24 cellular contexts compared by ENCODE assay signal in genomic region chr2:180647206-180647605, GRCh38.
"Had no signal": no experiment of that assay in that cellular context is flagged by ENCODE, and none has a peak within 500 bp of the region (broad histone marks: within the 10 kb centered on the region; RNA-seq: fewer than 3 reads in every experiment).

No MANE protein-coding gene starts in this region.

- DNase-seq: activated CD4-positive, alpha-beta T cell treated with anti-CD3 and anti-CD28 coated beads, Interleukin-2, amount 10 ng/mL, durations not matched to agents 7 days and 5 days; activated CD8-positive, alpha-beta T cell treated with anti-CD3 and anti-CD28 coated beads, Interleukin-2, amount 10 ng/mL, durations not matched to agents 7 days and 5 days; activated naive CD4-positive, alpha-beta T cell treated with anti-CD3 and anti-CD28 coated beads, Interleukin-2, amount 10 ng/mL, durations not matched to agents 7 days and 5 days; activated T-cell treated with anti-CD3 and anti-CD28 coated beads, Interleukin-2, amount 50 U/mL, for 24 hours; effector memory CD4-positive, alpha-beta T cell; esophagus squamous epithelium; foreskin melanocyte; glutamatergic neuron; hypothalamus; mammary epithelial cell; midbrain; nephron progenitor cell; right lobe of liver; small intestine; stimulated activated CD4-positive, alpha-beta T cell treated with anti-CD3 and anti-CD28 coated beads, Interleukin-4, amount 100 ng/mL, for 24 hours; stomach; T-helper 1 cell; T1000; trophoblast cell had no signal

- H3K27me3 Mint-ChIP-seq: activated naive CD4-positive, alpha-beta T cell treated with anti-CD3 and anti-CD28 coated beads, Interleukin-2, amount 10 ng/mL, durations not matched to agents 7 days and 5 days; activated T-cell treated with anti-CD3 and anti-CD28 coated beads, Interleukin-2, amount 50 U/mL, for 24 hours; dendritic cell treated with granulocyte-macrophage colony-stimulating factor and Interleukin-4, amounts not matched to agents 40 ng/mL and 50 ng/mL, for 4 days had no signal

- ATAC-seq: activated CD4-positive, CD25-positive, alpha-beta regulatory T cell treated with anti-CD3 and anti-CD28 coated beads, Interleukin-2, amount 50 U/mL, for 24 hours; activated CD8-positive, alpha-beta T cell treated with anti-CD3 and anti-CD28 coated beads, Interleukin-2, amount 10 ng/mL, durations not matched to agents 7 days and 5 days; stimulated activated effector memory CD8-positive, alpha-beta T cell treated with anti-CD3 and anti-CD28 coated beads, Interleukin-12 subunit alpha, Interleukin-12 subunit beta, amount 100 ng/mL, for 72 hours had no signal

- H3K9me3 Mint-ChIP-seq: activated CD4-positive, alpha-beta T cell treated with anti-CD3 and anti-CD28 coated beads, Interleukin-2, amount 10 ng/mL, durations not matched to agents 7 days and 5 days; activated naive CD4-positive, alpha-beta T cell treated with anti-CD3 and anti-CD28 coated beads, Interleukin-2, amount 10 ng/mL, durations not matched to agents 7 days and 5 days; activated T-cell treated with anti-CD3 and anti-CD28 coated beads, Interleukin-2, amount 50 U/mL, for 24 hours; dendritic cell treated with granulocyte-macrophage colony-stimulating factor and Interleukin-4, amounts not matched to agents 40 ng/mL and 50 ng/mL, for 4 days; nephron progenitor cell; stimulated activated effector memory CD8-positive, alpha-beta T cell treated with anti-CD3 and anti-CD28 coated beads, Interleukin-12 subunit alpha, Interleukin-12 subunit beta, amount 100 ng/mL, for 72 hours had no signal

- H3K4me3 ChIP-seq: esophagus squamous epithelium, prostate gland, right lobe of liver, stomach, vagina had no signal

- H3K36me3 Mint-ChIP-seq: activated naive CD4-positive, alpha-beta T cell treated with anti-CD3 and anti-CD28 coated beads, Interleukin-2, amount 10 ng/mL, durations not matched to agents 7 days and 5 days; stimulated activated effector memory CD8-positive, alpha-beta T cell treated with anti-CD3 and anti-CD28 coated beads, Interleukin-12 subunit alpha, Interleukin-12 subunit beta, amount 100 ng/mL, for 72 hours had no signal

- H3K4me1 ChIP-seq: esophagus squamous epithelium, prostate gland, right lobe of liver, stomach, vagina had no signal

- H3K27me3 ChIP-seq: esophagus squamous epithelium, right lobe of liver, stomach, vagina had no signal

- H3K9me3 ChIP-seq: esophagus squamous epithelium, prostate gland, right lobe of liver, stomach, vagina had no signal

- H3K4me3 Mint-ChIP-seq: activated CD4-positive, alpha-beta T cell treated with anti-CD3 and anti-CD28 coated beads, Interleukin-2, amount 10 ng/mL, durations not matched to agents 7 days and 5 days; activated CD8-positive, alpha-beta T cell treated with anti-CD3 and anti-CD28 coated beads, Interleukin-2, amount 10 ng/mL, durations not matched to agents 7 days and 5 days; activated naive CD4-positive, alpha-beta T cell treated with anti-CD3 and anti-CD28 coated beads, Interleukin-2, amount 10 ng/mL, durations not matched to agents 7 days and 5 days; activated T-cell treated with anti-CD3 and anti-CD28 coated beads, Interleukin-2, amount 50 U/mL, for 24 hours; dendritic cell treated with granulocyte-macrophage colony-stimulating factor and Interleukin-4, amounts not matched to agents 40 ng/mL and 50 ng/mL, for 4 days; nephron progenitor cell; stimulated activated effector memory CD8-positive, alpha-beta T cell treated with anti-CD3 and anti-CD28 coated beads, Interleukin-12 subunit alpha, Interleukin-12 subunit beta, amount 100 ng/mL, for 72 hours had no signal

- H3K27ac ChIP-seq: esophagus squamous epithelium, prostate gland, right lobe of liver, stomach, vagina had no signal

- H3K27ac Mint-ChIP-seq: activated CD4-positive, alpha-beta T cell treated with anti-CD3 and anti-CD28 coated beads, Interleukin-2, amount 10 ng/mL, durations not matched to agents 7 days and 5 days; activated CD8-positive, alpha-beta T cell treated with anti-CD3 and anti-CD28 coated beads, Interleukin-2, amount 10 ng/mL, durations not matched to agents 7 days and 5 days; activated naive CD4-positive, alpha-beta T cell treated with anti-CD3 and anti-CD28 coated beads, Interleukin-2, amount 10 ng/mL, durations not matched to agents 7 days and 5 days; activated T-cell treated with anti-CD3 and anti-CD28 coated beads, Interleukin-2, amount 50 U/mL, for 24 hours; dendritic cell treated with granulocyte-macrophage colony-stimulating factor and Interleukin-4, amounts not matched to agents 40 ng/mL and 50 ng/mL, for 4 days; nephron progenitor cell; stimulated activated effector memory CD8-positive, alpha-beta T cell treated with anti-CD3 and anti-CD28 coated beads, Interleukin-12 subunit alpha, Interleukin-12 subunit beta, amount 100 ng/mL, for 72 hours had no signal

- H3K4me1 Mint-ChIP-seq: activated CD4-positive, alpha-beta T cell treated with anti-CD3 and anti-CD28 coated beads, Interleukin-2, amount 10 ng/mL, durations not matched to agents 7 days and 5 days; activated naive CD4-positive, alpha-beta T cell treated with anti-CD3 and anti-CD28 coated beads, Interleukin-2, amount 10 ng/mL, durations not matched to agents 7 days and 5 days; nephron progenitor cell; stimulated activated effector memory CD8-positive, alpha-beta T cell treated with anti-CD3 and anti-CD28 coated beads, Interleukin-12 subunit alpha, Interleukin-12 subunit beta, amount 100 ng/mL, for 72 hours had no signal

- H3K36me3 ChIP-seq: esophagus squamous epithelium, prostate gland, right lobe of liver, stomach, vagina had no signal
